8 cellular contexts compared by ENCODE assay signal in genomic region chr3:12954891-12955650, GRCh38.
DNase-seq lines count a peak whose midpoint lies in the region; ATAC-seq and TF ChIP-seq lines count a peak whose summit lies in the region.

No MANE protein-coding gene starts in this region.

- peak; percentile 10 for DNase-seq in activated naive CD4-positive, alpha-beta T cell treated with Interleukin-2 at 50 U/mL for 16 hours
- DNase-seq in activated naive CD4-positive, alpha-beta T cell treated with anti-CD3 and anti-CD28 coated beads, Interleukin-2, amount 10 ng/mL, durations not matched to agents 7 days and 5 days = no peak
- DNase-seq in NAMALWA (ENCODE audit: low spot score) = peak; percentile 91
- DNase-seq in ascending aorta (ENCODE audit: low spot score in 2 of 2) = peak; percentile 90 to 98
- DNase-seq in immature natural killer cell = peak; percentile 22 to 37 (median 37)
- DNase-seq in KBM-7 = no peak
- no peak for DNase-seq in glomerular visceral epithelial cell (ENCODE audit: extremely low spot score)

- H3K4me3 Mint-ChIP-seq in activated naive CD4-positive, alpha-beta T cell treated with anti-CD3 and anti-CD28 coated beads, Interleukin-2, amount 10 ng/mL, durations not matched to agents 7 days and 5 days = no peak overlapping the region
- peak overlapping the region in 4 of 5 donors; percentile 35 to 66 (median 58) for H3K4me3 Mint-ChIP-seq in immature natural killer cell
- H3K4me3 Mint-ChIP-seq in stimulated activated memory B cell treated with anti-CD40 and anti-IgM and Interleukin-4, amounts not matched to agents 10 μg/mL and 1 μg/mL and 100 μg/mL, for 72 hours = peak overlapping the region; percentile 38

- in situ Hi-C loops in KBM-7 (cut with MboI; ENCODE audit: low pct_unique_long_range_greater_than_20kb, low sequenced_read_pairs) = no loop called here

- H3K9me3 ChIP-seq in ascending aorta = no peaks in the 10 kb centered on the region

- H3K27ac ChIP-seq in ascending aorta = peak overlapping the region; percentile 89 to 92

- peaks cover 10% of the 10 kb centered on the region for H3K36me3 Mint-ChIP-seq in activated naive CD4-positive, alpha-beta T cell treated with anti-CD3 and anti-CD28 coated beads, Interleukin-2, amount 10 ng/mL, durations not matched to agents 7 days and 5 days
- peaks cover 0 to 12% (median 3%) of the 10 kb centered on the region in 3 donors for H3K36me3 Mint-ChIP-seq in immature natural killer cell
- H3K36me3 Mint-ChIP-seq in stimulated activated memory B cell treated with anti-CD40 and anti-IgM and Interleukin-4, amounts not matched to agents 10 μg/mL and 1 μg/mL and 100 μg/mL, for 72 hours = peaks cover 26% of the 10 kb centered on the region

- intact Hi-C loops in ascending aorta (cut with DNase I) = loop anchor here (1.0 to 10.0 kb wide), 4 partner anchors 12 to 290 kb away; partner anchors contain the start of gene RAF1

- peaks cover 26% of the 10 kb centered on the region for H3K4me1 Mint-ChIP-seq in activated naive CD4-positive, alpha-beta T cell treated with anti-CD3 and anti-CD28 coated beads, Interleukin-2, amount 10 ng/mL, durations not matched to agents 7 days and 5 days
- H3K4me1 Mint-ChIP-seq in immature natural killer cell = peaks cover 79 to 80% of the 10 kb centered on the region in 2 donors
- H3K4me1 Mint-ChIP-seq in stimulated activated memory B cell treated with anti-CD40 and anti-IgM and Interleukin-4, amounts not matched to agents 10 μg/mL and 1 μg/mL and 100 μg/mL, for 72 hours = peaks cover 90% of the 10 kb centered on the region

- peaks cover 49 to 87% of the 10 kb centered on the region in 2 donors for H3K4me1 ChIP-seq in ascending aorta

- peak; percentile 97 for ATAC-seq in stimulated activated memory B cell treated with anti-CD40 and anti-IgM and Interleukin-4, amounts not matched to agents 10 μg/mL and 1 μg/mL and 100 μg/mL, for 72 hours

- H3K9me3 Mint-ChIP-seq in activated naive CD4-positive, alpha-beta T cell treated with anti-CD3 and anti-CD28 coated beads, Interleukin-2, amount 10 ng/mL, durations not matched to agents 7 days and 5 days = no peaks in the 10 kb centered on the region
- no peaks in the 10 kb centered on the region for H3K9me3 Mint-ChIP-seq in immature natural killer cell
- no peaks in the 10 kb centered on the region for H3K9me3 Mint-ChIP-seq in stimulated activated memory B cell treated with anti-CD40 and anti-IgM and Interleukin-4, amounts not matched to agents 10 μg/mL and 1 μg/mL and 100 μg/mL, for 72 hours

- TF ChIP-seq CTCF in ascending aorta (IDR thresholded peaks at IDR 0.05) = peak in 2 of 3 experiments; percentile 4 to 23

- CTCF ChIA-PET in activated naive CD4-positive, alpha-beta T cell treated with anti-CD3 and anti-CD28 coated beads, Interleukin-2, amount 10 ng/mL, durations not matched to agents 7 days and 5 days (lab: Charles Lee) = no interaction called here

- H3K27ac Mint-ChIP-seq in activated naive CD4-positive, alpha-beta T cell treated with anti-CD3 and anti-CD28 coated beads, Interleukin-2, amount 10 ng/mL, durations not matched to agents 7 days and 5 days = no peak overlapping the region
- H3K27ac Mint-ChIP-seq in immature natural killer cell = peak overlapping the region; percentile 55 to 87 (median 70)
- peak overlapping the region; percentile 95 for H3K27ac Mint-ChIP-seq in stimulated activated memory B cell treated with anti-CD40 and anti-IgM and Interleukin-4, amounts not matched to agents 10 μg/mL and 1 μg/mL and 100 μg/mL, for 72 hours

- no peaks in the 10 kb centered on the region for H3K36me3 ChIP-seq in ascending aorta

- H3K27me3 Mint-ChIP-seq in activated naive CD4-positive, alpha-beta T cell treated with anti-CD3 and anti-CD28 coated beads, Interleukin-2, amount 10 ng/mL, durations not matched to agents 7 days and 5 days = no peaks in the 10 kb centered on the region
- H3K27me3 Mint-ChIP-seq in immature natural killer cell (ENCODE audit: low read depth in 3 of 3) = peaks cover 0 to 8% (median 1%) of the 10 kb centered on the region in 3 donors
- no peaks in the 10 kb centered on the region for H3K27me3 Mint-ChIP-seq in stimulated activated memory B cell treated with anti-CD40 and anti-IgM and Interleukin-4, amounts not matched to agents 10 μg/mL and 1 μg/mL and 100 μg/mL, for 72 hours

- peak overlapping the region; percentile 1 to 11 for H3K4me3 ChIP-seq in ascending aorta

- H3K27me3 ChIP-seq in ascending aorta = no peaks in the 10 kb centered on the region

Comparison
In these comparisons a context has a peak if more than half of its experiments do, and no peak if none do; other contexts are left out.
1. DNase-seq: peak in activated naive CD4-positive, alpha-beta T cell treated with Interleukin-2 at 50 U/mL for 16 hours (single experiment), NAMALWA (single experiment), ascending aorta (2 of 2) and immature natural killer cell (3 of 3); none in activated naive CD4-positive, alpha-beta T cell treated with anti-CD3 and anti-CD28 coated beads, Interleukin-2, amount 10 ng/mL, durations not matched to agents 7 days and 5 days (single experiment), KBM-7 (single experiment) and glomerular visceral epithelial cell (single experiment).